In genomic region chr1:228683428-228683827, GRCh38 we compare ENCODE assay signal across 8 cellular contexts. TPM values are rescaled to one million over a fixed set of nuclear protein-coding genes. Genes with fewer than 3 reads are reported as not detected.
"Had no signal": no experiment of that assay in that cellular context is flagged by ENCODE, and none has a peak within 500 bp of the region (broad histone marks: within the 10 kb centered on the region; RNA-seq: fewer than 3 reads in every experiment).

No MANE protein-coding gene starts in this region.

- DNase-seq: KBM-7, KG1 had no signal

- ATAC-seq: HepG2 had no signal

- H3K9ac ChIP-seq: KMS-11 had no signal

- H3K4me2 ChIP-seq: KMS-11 had no signal

- FAIRE-seq: HepG2, HTR-8/SVneo had no signal

- H3K27ac ChIP-seq: HL-60, KMS-11 had no signal

RNA-seq across cellular contexts. Expression of gene RHOU, which starts 51.9 kb away (rescaled TPM):
- total RNA-seq: HT1080 had no signal
- polyA plus RNA-seq: IgD-negative memory B cell had no signal
